8 cellular contexts compared by ENCODE assay signal in genomic region chr3:134485075-134485536, GRCh38. TPM values are rescaled to one million over a fixed set of nuclear protein-coding genes. Genes with fewer than 3 reads are reported as not detected.
A peak's percentile ranks its signal among the peaks of the same experiment; 100 is the strongest.
DNase-seq lines count a peak whose midpoint lies in the region; ATAC-seq and TF ChIP-seq lines count a peak whose summit lies in the region.

No MANE protein-coding gene starts in this region.

- no peaks in the 10 kb centered on the region for H4K20me1 ChIP-seq in hepatocyte (ENCODE audit: insufficient read depth, poor library complexity, severe bottlenecking)

- H3K4me3 ChIP-seq in hepatocyte (peak overlapping the region; percentile 68), skin epidermis (peak overlapping the region; percentile 51 to 93 (median 81))

- H3K9me3 ChIP-seq in KOPT-K1 (ENCODE audit: insufficient read depth, low read length, poor library complexity, severe bottlenecking): no peaks in the 10 kb centered on the region
- H3K9me3 ChIP-seq in hepatocyte (ENCODE audit: low read depth): no peaks in the 10 kb centered on the region

- peaks cover 39% of the 10 kb centered on the region for H3K36me3 Mint-ChIP-seq in activated naive CD8-positive, alpha-beta T cell treated with anti-CD3 and anti-CD28 coated beads for 36 hours

- H3K4me3 Mint-ChIP-seq in activated naive CD8-positive, alpha-beta T cell treated with anti-CD3 and anti-CD28 coated beads for 36 hours: peak overlapping the region; percentile 98

- no peak for TF ChIP-seq CTCF in hepatocyte (IDR thresholded peaks at IDR 0.05; ENCODE audit: poor library complexity)

- no peaks in the 10 kb centered on the region for H3K9me2 ChIP-seq in hepatocyte (replicated peaks; ENCODE audit: insufficient read depth)

- WGBS in hepatocyte (ENCODE audit: low lambda C conversion rate, missing lambda C conversion rate): 5% methylated on average over 14 of the region's 14 CpGs

- H3K27ac Mint-ChIP-seq in activated naive CD8-positive, alpha-beta T cell treated with anti-CD3 and anti-CD28 coated beads for 36 hours: peak overlapping the region; percentile 99

- DNase-seq in NCI-H1105 treated with DMSO at 0.1 percent for 48 hours (lab: John Stamatoyannopoulos, UW) (peak; percentile 68), NCI-H1105 (lab: John Stamatoyannopoulos, UW) (no peak), hepatocyte (ENCODE audit: low spot score) (peak; percentile 46)
- DNase-seq in activated naive CD8-positive, alpha-beta T cell treated with anti-CD3 and anti-CD28 coated beads for 36 hours: peak; percentile 18
- no peak for DNase-seq in stimulated activated CD4-positive, alpha-beta T cell treated with anti-CD3 and anti-CD28 coated beads, Interleukin-1b, Interleukin-23, amount 100 ng/mL, for 48 hours

- H3K27ac ChIP-seq in KOPT-K1 (ENCODE audit: low read depth, low read length, poor library complexity, severe bottlenecking) (peak overlapping the region; percentile 99), hepatocyte (peak overlapping the region; percentile 97), skin epidermis (peak overlapping the region; percentile 70 to 99 (median 95))

- peaks cover 20% of the 10 kb centered on the region for H3K4me1 ChIP-seq in hepatocyte (ENCODE audit: insufficient read depth)

- peaks cover 44% of the 10 kb centered on the region for H3K4me1 Mint-ChIP-seq in activated naive CD8-positive, alpha-beta T cell treated with anti-CD3 and anti-CD28 coated beads for 36 hours

- H3K9me3 Mint-ChIP-seq in activated naive CD8-positive, alpha-beta T cell treated with anti-CD3 and anti-CD28 coated beads for 36 hours: peaks cover 1% of the 10 kb centered on the region

- no peaks in the 10 kb centered on the region for H3K27me3 ChIP-seq in hepatocyte

- H3K4me2 ChIP-seq in hepatocyte: peak overlapping the region; percentile 79

- peaks cover 72% of the 10 kb centered on the region for H3K79me2 ChIP-seq in hepatocyte

- H2AFZ ChIP-seq in hepatocyte: peak overlapping the region; percentile 79

- H3K27me3 Mint-ChIP-seq in activated naive CD8-positive, alpha-beta T cell treated with anti-CD3 and anti-CD28 coated beads for 36 hours: no peaks in the 10 kb centered on the region

- H3K36me3 ChIP-seq in KOPT-K1 (ENCODE audit: insufficient read depth, low read length) (peaks cover 36% of the 10 kb centered on the region), hepatocyte (replicated peaks; ENCODE audit: insufficient read depth, low read depth) (no peaks in the 10 kb centered on the region)

- ATAC-seq in GM21423 (IDR thresholded peaks at IDR 0.05; ENCODE audit: unreplicated experiment): peak; percentile 10

RNA-seq across cellular contexts. Expression of gene ANAPC13, which starts 0.7 kb away (rescaled TPM):
- total RNA-seq in activated naive CD8-positive, alpha-beta T cell treated with anti-CD3 and anti-CD28 coated beads for 36 hours: 10 to 100 TPM; 33.5 to 34.3 TPM
- 119 and 120 TPM in 2 replicates for total RNA-seq in hepatocyte
- 149 and 168 TPM in 2 replicates for polyA plus RNA-seq in hepatocyte

RNA-seq across cellular contexts. Expression of gene CEP63, which starts 0.8 kb away (rescaled TPM):
- total RNA-seq in activated naive CD8-positive, alpha-beta T cell treated with anti-CD3 and anti-CD28 coated beads for 36 hours: 10 to 100 TPM; 21.8 to 22.0 TPM
- 16.3 and 237 TPM in 2 replicates for total RNA-seq in hepatocyte
- polyA plus RNA-seq in hepatocyte: 15.8 and 19.7 TPM in 2 replicates

Comparison
In these comparisons a context has a peak if more than half of its experiments do, and no peak if none do; other contexts are left out.
1. DNase-seq: peak in NCI-H1105 treated with DMSO at 0.1 percent for 48 hours (single experiment), activated naive CD8-positive, alpha-beta T cell treated with anti-CD3 and anti-CD28 coated beads for 36 hours (single experiment) and hepatocyte (single experiment); none in NCI-H1105 (single experiment) and stimulated activated CD4-positive, alpha-beta T cell treated with anti-CD3 and anti-CD28 coated beads, Interleukin-1b, Interleukin-23, amount 100 ng/mL, for 48 hours (single experiment).
2. Peak in every context shown above with its lines, with median percentiles within 50 percentile points of each other: H3K27ac ChIP-seq.